In genomic region chr17:64694207-64694606, GRCh38 we compare ENCODE assay signal across 1 cellular context.
TF ChIP-seq lines count a peak whose summit lies in the region.

No MANE protein-coding gene starts in this region.

TF ChIP-seq in HepG2, 621 proteins besides CTCF, POLR2A, EP300 and RAD21 (continued from another document and continues in another):
- no peak for TF ChIP-seq SMYD3 (CRISPR knock-in tag; IDR thresholded peaks at IDR 0.05)
- TF ChIP-seq KLF13 (CRISPR knock-in tag; IDR thresholded peaks at IDR 0.05) = no peak
- no peak; the same call in none of the 2 replicates for TF ChIP-seq ZMYM2 (CRISPR knock-in tag; IDR thresholded peaks at IDR 0.05)
- no peak for TF ChIP-seq ZNF460 (CRISPR knock-in tag; IDR thresholded peaks at IDR 0.05; ENCODE audit: borderline replicate concordance)
- no peak for TF ChIP-seq FOXK2 (IDR thresholded peaks at IDR 0.05)
- TF ChIP-seq SMAD3 (CRISPR knock-in tag; IDR thresholded peaks at IDR 0.05) = peak; percentile 86
- no peak for TF ChIP-seq NFAT5 (CRISPR knock-in tag; IDR thresholded peaks at IDR 0.05)
- TF ChIP-seq SNAI1 (CRISPR knock-in tag; IDR thresholded peaks at IDR 0.05; ENCODE audit: borderline replicate concordance) = no peak
- no peak for TF ChIP-seq PCBP1 (IDR thresholded peaks at IDR 0.05; ENCODE audit: borderline replicate concordance, low read depth, low read length)
- no peak for TF ChIP-seq CEBPZ (IDR thresholded peaks at IDR 0.05; ENCODE audit: low read length)
- no peak for TF ChIP-seq TBP (CRISPR knock-in tag; IDR thresholded peaks at IDR 0.05)
- TF ChIP-seq TRAFD1 (CRISPR knock-in tag; IDR thresholded peaks at IDR 0.05; ENCODE audit: borderline replicate concordance) = no peak
- peak; percentile 71; the same call in 1 of the 2 replicates for TF ChIP-seq ZNF264 (CRISPR knock-in tag; IDR thresholded peaks at IDR 0.05)
- no peak for TF ChIP-seq ZNF784 (CRISPR knock-in tag; IDR thresholded peaks at IDR 0.05; ENCODE audit: borderline replicate concordance)
- TF ChIP-seq MTF2 (CRISPR knock-in tag; IDR thresholded peaks at IDR 0.05; ENCODE audit: borderline replicate concordance) = no peak
- no peak for TF ChIP-seq SMC3 (IDR thresholded peaks at IDR 0.05; ENCODE audit: low read length)
- no peak for TF ChIP-seq NCOA1 (CRISPR knock-in tag; IDR thresholded peaks at IDR 0.05)
- no peak for TF ChIP-seq MBNL3 (CRISPR knock-in tag; conservative IDR thresholded peaks at IDR 0.05)
- no peak for TF ChIP-seq NR0B2 (CRISPR knock-in tag; IDR thresholded peaks at IDR 0.05)
- no peak for TF ChIP-seq TCF7L2 (IDR thresholded peaks at IDR 0.05; ENCODE audit: low read depth, low read length)
- peak; percentile 23; the same call in 1 of the 2 replicates for TF ChIP-seq ZNF350 (CRISPR knock-in tag; IDR thresholded peaks at IDR 0.05; ENCODE audit: borderline replicate concordance, low read depth)
- TF ChIP-seq AKNA (CRISPR knock-in tag; IDR thresholded peaks at IDR 0.05; ENCODE audit: borderline replicate concordance) = no peak
- TF ChIP-seq ZSCAN30 (CRISPR knock-in tag; IDR thresholded peaks at IDR 0.05) = no peak
- TF ChIP-seq HNF4A (CRISPR knock-in tag; IDR thresholded peaks at IDR 0.05) = peak; percentile 76
- TF ChIP-seq CCAR2 (optimal IDR thresholded peaks at IDR 0.05; ENCODE audit: low read depth, low read length) = no peak
- TF ChIP-seq NFE2L2 (IDR thresholded peaks at IDR 0.05; ENCODE audit: low read length) = no peak
- no peak for TF ChIP-seq HDAC6 (IDR thresholded peaks at IDR 0.05; ENCODE audit: low read depth, low read length)
- no peak for TF ChIP-seq TCF12 (IDR thresholded peaks at IDR 0.05)
- no peak for TF ChIP-seq TCF12 (CRISPR knock-in tag; IDR thresholded peaks at IDR 0.05)
- peak; percentile 94 for TF ChIP-seq ATF3 (CRISPR knock-in tag; IDR thresholded peaks at IDR 0.05)
- TF ChIP-seq TCF7 (IDR thresholded peaks at IDR 0.05; ENCODE audit: low read depth) = no peak
- peak; percentile 50; the same call in 1 of the 2 replicates for TF ChIP-seq IRF2 (CRISPR knock-in tag; IDR thresholded peaks at IDR 0.05)
- TF ChIP-seq RXRB (CRISPR knock-in tag; IDR thresholded peaks at IDR 0.05; ENCODE audit: borderline replicate concordance) = peak; percentile 86
- TF ChIP-seq TRIM24 (CRISPR knock-in tag; IDR thresholded peaks at IDR 0.05) = no peak
- no peak for TF ChIP-seq SNAPC2 (CRISPR knock-in tag; IDR thresholded peaks at IDR 0.05)
- TF ChIP-seq JDP2 (CRISPR knock-in tag; IDR thresholded peaks at IDR 0.05; ENCODE audit: borderline replicate concordance) = no peak
- TF ChIP-seq KDM5A (IDR thresholded peaks at IDR 0.05; ENCODE audit: borderline replicate concordance, low read length) = no peak
- no peak for TF ChIP-seq TOE1 (CRISPR knock-in tag; IDR thresholded peaks at IDR 0.05)
- no peak for TF ChIP-seq NFRKB (IDR thresholded peaks at IDR 0.05)
- no peak for TF ChIP-seq AGO1 (IDR thresholded peaks at IDR 0.05; ENCODE audit: low read depth, low read length, poor library complexity, severe bottlenecking)
- no peak for TF ChIP-seq USF2 (IDR thresholded peaks at IDR 0.05; ENCODE audit: low read depth, low read length)
- no peak for TF ChIP-seq USF2 (CRISPR knock-in tag; IDR thresholded peaks at IDR 0.05; ENCODE audit: borderline replicate concordance)
- peak; percentile 65; the same call in 1 of the 2 replicates for TF ChIP-seq ZNF292 (CRISPR knock-in tag; IDR thresholded peaks at IDR 0.05; ENCODE audit: borderline replicate concordance, low read depth)
- TF ChIP-seq FOXO1 (CRISPR knock-in tag; IDR thresholded peaks at IDR 0.05) = peak; percentile 52; the same call in 1 of the 2 replicates
- TF ChIP-seq NBN (conservative IDR thresholded peaks at IDR 0.05) = no peak
- TF ChIP-seq MXD4 (CRISPR knock-in tag; IDR thresholded peaks at IDR 0.05) = no peak
- TF ChIP-seq HNF4G (IDR thresholded peaks at IDR 0.05; ENCODE audit: borderline replicate concordance, low read depth, low read length) = peak; percentile 21; the same call in 1 of the 2 replicates
- TF ChIP-seq HNF4G (CRISPR knock-in tag; IDR thresholded peaks at IDR 0.05; ENCODE audit: borderline replicate concordance, low read depth) = no peak
- TF ChIP-seq ZC3H13 (CRISPR knock-in tag; IDR thresholded peaks at IDR 0.05) = no peak
- no peak for TF ChIP-seq ZBTB38 (CRISPR knock-in tag; IDR thresholded peaks at IDR 0.05)
